Comparison of ENCODE assay signal across 1 cellular context in the genomic region with DNA sequence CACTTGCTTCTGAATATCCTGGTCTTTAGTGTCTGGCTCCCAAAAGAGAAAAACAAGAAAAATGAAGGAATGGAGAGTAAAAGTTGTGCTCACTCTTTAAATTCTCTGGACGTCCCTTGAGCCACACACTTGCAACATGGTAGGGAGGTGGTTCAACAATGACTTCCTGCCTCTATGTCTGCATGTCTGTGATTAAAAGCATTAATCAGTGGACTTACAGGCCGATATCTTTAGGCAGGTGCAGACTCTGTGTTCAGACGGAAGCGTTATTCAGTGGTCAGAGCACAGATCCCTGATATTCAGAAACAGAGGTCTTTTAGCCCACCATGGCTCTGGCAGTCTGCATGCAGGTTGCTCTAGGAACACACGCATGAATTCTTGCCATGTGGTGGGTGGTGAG.
A peak's percentile ranks its signal among the peaks of the same experiment; 100 is the strongest.
TF ChIP-seq lines count a peak whose summit lies in the region.

No MANE protein-coding gene starts in this region.

TF ChIP-seq in K562, 482 proteins besides CTCF, POLR2A, EP300 and RAD21 (continued from another document and continues in another):
- no peak for TF ChIP-seq MGA (IDR thresholded peaks at IDR 0.05)
- TF ChIP-seq CBFA2T2 (conservative IDR thresholded peaks at IDR 0.05): peak; percentile 72
- no peak for TF ChIP-seq NEUROD1 (IDR thresholded peaks at IDR 0.05; ENCODE audit: borderline replicate concordance, low read depth, low read length, partially characterized antibody)
- no peak for TF ChIP-seq REST (CRISPR knock-in tag; IDR thresholded peaks at IDR 0.05; ENCODE audit: low read depth)
- TF ChIP-seq, protein P1, sequence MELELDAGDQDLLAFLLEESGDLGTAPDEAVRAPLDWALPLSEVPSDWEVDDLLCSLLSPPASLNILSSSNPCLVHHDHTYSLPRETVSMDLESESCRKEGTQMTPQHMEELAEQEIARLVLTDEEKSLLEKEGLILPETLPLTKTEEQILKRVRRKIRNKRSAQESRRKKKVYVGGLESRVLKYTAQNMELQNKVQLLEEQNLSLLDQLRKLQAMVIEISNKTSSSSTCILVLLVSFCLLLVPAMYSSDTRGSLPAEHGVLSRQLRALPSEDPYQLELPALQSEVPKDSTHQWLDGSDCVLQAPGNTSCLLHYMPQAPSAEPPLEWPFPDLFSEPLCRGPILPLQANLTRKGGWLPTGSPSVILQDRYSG (tag; conservative IDR thresholded peaks at IDR 0.05; ENCODE audit: low read depth): no peak
- TF ChIP-seq POLR2AphosphoS5 (IDR thresholded peaks at IDR 0.05; ENCODE audit: control insufficient read depth, insufficient read depth, low read depth, low read length): peak; percentile 46; the same call in 1 of the 2 replicates
- TF ChIP-seq PHF21A (IDR thresholded peaks at IDR 0.05; ENCODE audit: borderline replicate concordance, low read depth): no peak
- TF ChIP-seq DMBX1 (CRISPR knock-in tag; IDR thresholded peaks at IDR 0.05; ENCODE audit: borderline replicate concordance): no peak
- TF ChIP-seq ZNF175 (CRISPR knock-in tag; IDR thresholded peaks at IDR 0.05; ENCODE audit: low read depth): no peak
- TF ChIP-seq SFPQ (IDR thresholded peaks at IDR 0.05; ENCODE audit: low read depth, low read length): no peak
- no peak for TF ChIP-seq MBD2 (IDR thresholded peaks at IDR 0.05; ENCODE audit: borderline replicate concordance, low read depth)
- no peak for TF ChIP-seq RBM34 (IDR thresholded peaks at IDR 0.05; ENCODE audit: borderline replicate concordance, insufficient read depth, low read length)
- 0 out of 3 replicates have a peak, but pooled peaks of 1 of the 2 experiments have one; percentile 11 for TF ChIP-seq CBX3 (IDR thresholded peaks at IDR 0.05; ENCODE audit: borderline replicate concordance in 1 of 2, low read length in 2 of 2)
- TF ChIP-seq SMAD4 (CRISPR knock-in tag; conservative IDR thresholded peaks at IDR 0.05): no peak
- no peak for TF ChIP-seq IRF2 (CRISPR knock-in tag; IDR thresholded peaks at IDR 0.05)
- no peak for TF ChIP-seq JUN (IDR thresholded peaks at IDR 0.05; ENCODE audit: borderline replicate concordance, low read depth, low read length)
- no peak for TF ChIP-seq JUN (CRISPR knock-in tag; IDR thresholded peaks at IDR 0.05; ENCODE audit: borderline replicate concordance)
- no peak for TF ChIP-seq XRCC4 (IDR thresholded peaks at IDR 0.05; ENCODE audit: extremely low read depth, insufficient read depth, insufficient read length)
- 0 out of 2 replicates have a peak, but pooled peaks have one; percentile 14 for TF ChIP-seq CEBPB (tag; IDR thresholded peaks at IDR 0.05)
- no peak for TF ChIP-seq TOE1 (IDR thresholded peaks at IDR 0.05; ENCODE audit: borderline replicate concordance)
- no peak for TF ChIP-seq TOE1 (CRISPR knock-in tag; IDR thresholded peaks at IDR 0.05; ENCODE audit: borderline replicate concordance, low read depth)
- TF ChIP-seq SRSF1 (IDR thresholded peaks at IDR 0.05; ENCODE audit: low read depth, low read length): no peak
- no peak for TF ChIP-seq PPARD (CRISPR knock-in tag; IDR thresholded peaks at IDR 0.05)
- no peak for TF ChIP-seq MECOM (CRISPR knock-in tag; IDR thresholded peaks at IDR 0.05)
- no peak for TF ChIP-seq NUFIP1 (IDR thresholded peaks at IDR 0.05; ENCODE audit: partially characterized antibody)
- no peak for TF ChIP-seq YBX1 (IDR thresholded peaks at IDR 0.05)
